11 cellular contexts compared by ENCODE assay signal in the genomic region with DNA sequence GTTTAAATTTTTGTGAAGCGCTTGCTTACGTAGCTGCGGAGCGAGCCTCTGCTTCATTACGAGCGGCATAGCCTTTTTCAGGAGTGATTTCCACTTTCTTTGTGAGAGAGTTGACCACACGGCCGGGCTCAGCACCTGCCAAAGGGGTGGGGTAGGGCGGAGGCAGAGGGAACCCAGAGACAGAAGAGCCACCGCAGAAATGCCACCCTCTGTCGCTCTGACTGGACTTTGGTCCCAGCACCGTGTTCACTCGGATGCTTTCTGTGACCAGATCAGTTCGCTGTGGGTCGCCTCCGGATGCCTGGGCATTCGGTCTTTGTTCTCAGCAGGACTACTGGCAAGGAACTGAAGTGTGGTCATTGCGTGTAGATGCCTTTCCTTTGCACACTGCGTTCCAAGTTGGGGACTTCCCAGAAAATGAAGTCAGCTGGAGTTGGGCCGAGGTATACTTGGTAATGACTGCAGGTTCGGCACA. TPM values are rescaled to one million over a fixed set of nuclear protein-coding genes. Genes with fewer than 3 reads are reported as not detected.
A peak's percentile ranks its signal among the peaks of the same experiment; 100 is the strongest.
DNase-seq lines count a peak whose midpoint lies in the region; ATAC-seq and TF ChIP-seq lines count a peak whose summit lies in the region.
"Had no signal": no experiment of that assay in that cellular context is flagged by ENCODE, and none has a peak within 500 bp of the region (broad histone marks: within the 10 kb centered on the region; RNA-seq: fewer than 3 reads in every experiment).

No MANE protein-coding gene starts in this region.

- H3K27me3 ChIP-seq in NT2/D1 (ENCODE audit: insufficient read depth, insufficient read length) (peaks cover 60% of the 10 kb centered on the region), heart right ventricle (peaks cover 0 to 37% (median 26%) of the 10 kb centered on the region in 7 donors)

- TF ChIP-seq CTCF in heart right ventricle (IDR thresholded peaks at IDR 0.05) (no peak), osteocyte (IDR thresholded peaks at IDR 0.05) (no peak)

- DNase-seq in DMS79 treated with DMSO at 0.1 percent for 48 hours (lab: John Stamatoyannopoulos, UW), result peak; percentile 56
- no peak for DNase-seq in NT2/D1 (ENCODE audit: low read depth, low spot score)
- DNase-seq in heart right ventricle, result no peak
- DNase-seq in osteocyte (ENCODE audit: extremely low spot score, unreplicated experiment), result no peak
- no peak for DNase-seq in activated CD8-positive, alpha-beta memory T cell treated with anti-CD3 and anti-CD28 coated beads for 24 hours
- DNase-seq in activated T-cell treated with anti-CD3 and anti-CD28 coated beads, Interleukin-2, amount 50 U/mL, for 1 hour, result no peak
- DNase-seq in SHP77 treated with DMSO at 0.1 percent for 48 hours (lab: John Stamatoyannopoulos, UW), result no peak
- DNase-seq: activated naive CD4-positive, alpha-beta T cell; SHP77 had no signal

- intact Hi-C loops in heart right ventricle (cut with DNase I), result no loop called here

- peaks cover 9% of the 10 kb centered on the region for H3K4me1 Mint-ChIP-seq in osteocyte (ENCODE audit: unreplicated experiment)

- no peak overlapping the region for H3K9ac ChIP-seq in NT2/D1 (ENCODE audit: insufficient read length, low read depth)

- no peaks in the 10 kb centered on the region for H3K9me3 Mint-ChIP-seq in osteocyte (ENCODE audit: unreplicated experiment)

- peaks cover 33% of the 10 kb centered on the region for H3K27me3 Mint-ChIP-seq in osteocyte (ENCODE audit: unreplicated experiment)

- H3K36me3 ChIP-seq in NT2/D1 (ENCODE audit: insufficient read depth, insufficient read length, low read length) (no peaks in the 10 kb centered on the region), heart right ventricle (no peaks in the 10 kb centered on the region)

- peak overlapping the region; percentile 64 for H3K4me3 Mint-ChIP-seq in osteocyte (ENCODE audit: unreplicated experiment)

- H3K9me3 ChIP-seq in NT2/D1 (ENCODE audit: insufficient read depth, low read length) (no peaks in the 10 kb centered on the region), heart right ventricle (no peaks in the 10 kb centered on the region)

- no peaks in the 10 kb centered on the region for H3K4me1 ChIP-seq in NT2/D1 (ENCODE audit: insufficient read depth, insufficient read length)
- H3K4me1 ChIP-seq in heart right ventricle, result peaks cover 0 to 18% (median 13%) of the 10 kb centered on the region in 9 donors

- ATAC-seq in heart right ventricle (peak in 4 of 8 donors; percentile 14 to 44 (median 36)), GM19467 (IDR thresholded peaks at IDR 0.05; ENCODE audit: unreplicated experiment) (no peak)

- no peak overlapping the region for H3K27ac Mint-ChIP-seq in osteocyte (ENCODE audit: unreplicated experiment)

- no peaks in the 10 kb centered on the region for H3K36me3 Mint-ChIP-seq in osteocyte (ENCODE audit: unreplicated experiment)

- no peak overlapping the region for H3K27ac ChIP-seq in heart right ventricle

- peak overlapping the region; percentile 52 for H3K4me3 ChIP-seq in NT2/D1 (ENCODE audit: insufficient read length, low read depth)
- peak overlapping the region in 9 of 10 donors; percentile 28 to 57 (median 47) for H3K4me3 ChIP-seq in heart right ventricle

- 10% methylated on average over 21 of the region's 21 CpGs for WGBS in heart right ventricle, 2 donors

RNA-seq across cellular contexts. Expression of gene CHODL, which starts 0.9 kb away (rescaled TPM):
- total RNA-seq in heart right ventricle, result under 1 TPM in 8 of 10 donors, not detected in 2; 0.17 to 0.96 (median 0.31) TPM
- under 1 TPM; 0.30 to 0.37 TPM for polyA plus RNA-seq in heart right ventricle
- 0.19 TPM in 1 of 2 replicates, not detected in the other for total RNA-seq in osteocyte
- total RNA-seq: HT1080 had no signal
